Comparison of ENCODE assay signal across 33 cellular contexts in the genomic region with DNA sequence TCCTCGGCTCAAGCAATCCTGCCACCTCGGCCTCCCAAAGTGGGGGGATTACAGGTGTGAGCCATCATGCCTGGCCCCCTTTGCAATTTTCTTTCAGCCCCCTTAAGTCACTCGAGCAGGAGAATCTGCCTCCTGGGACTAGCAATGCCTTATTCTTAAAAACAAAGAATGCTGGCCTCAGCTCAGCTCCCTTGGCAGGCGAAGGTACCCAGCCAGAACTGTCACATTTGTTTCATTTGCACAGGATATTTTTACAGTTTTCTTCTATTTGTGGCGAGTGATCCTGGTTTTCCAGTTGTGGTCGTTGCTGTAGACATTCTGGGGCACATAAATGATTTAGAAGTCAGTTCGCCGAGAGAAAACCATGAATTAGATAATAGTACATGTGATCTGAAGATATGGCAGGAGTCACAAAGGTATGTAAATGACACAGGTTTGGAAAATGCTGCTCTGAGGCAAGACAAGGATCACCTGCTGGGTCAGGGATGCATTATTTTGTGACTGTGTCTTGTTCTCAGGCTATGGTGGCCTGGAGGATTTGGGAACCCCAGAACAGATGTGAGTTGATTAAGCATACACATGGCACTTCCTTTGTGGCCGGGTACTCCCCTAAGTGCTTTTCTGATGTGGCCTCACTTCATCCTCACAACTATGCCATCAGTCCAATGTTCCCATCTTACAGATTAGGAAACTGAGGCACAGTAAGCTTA. TPM values are rescaled to one million over a fixed set of nuclear protein-coding genes. Genes with fewer than 3 reads are reported as not detected.
DNase-seq lines count a peak whose midpoint lies in the region; ATAC-seq, FAIRE-seq and TF ChIP-seq lines count a peak whose summit lies in the region.
"Had no signal": no experiment of that assay in that cellular context is flagged by ENCODE, and none has a peak within 500 bp of the region (broad histone marks: within the 10 kb centered on the region; RNA-seq: fewer than 3 reads in every experiment).

No MANE protein-coding gene starts in this region.

- TF ChIP-seq CTCF in astrocyte (IDR thresholded peaks at IDR 0.05; ENCODE audit: insufficient read depth, low read depth, low read length) (no peak), neural crest cell (conservative IDR thresholded peaks at IDR 0.05) (no peak)

- intact Hi-C loops in activated CD4-positive, alpha-beta T cell treated with anti-CD3 and anti-CD28 coated beads, Interleukin-2, amount 10 ng/mL, durations not matched to agents 24 days and 14 days (cut with micrococcal nuclease) = no loop called here

- H3K27ac Mint-ChIP-seq in astrocyte (ENCODE audit: unreplicated experiment) = peak overlapping the region; percentile 23
- H3K27ac Mint-ChIP-seq in neural crest cell (ENCODE audit: unreplicated experiment) = peak overlapping the region; percentile 83
- no peak overlapping the region for H3K27ac Mint-ChIP-seq in activated CD4-positive, alpha-beta T cell treated with anti-CD3 and anti-CD28 coated beads, Interleukin-2, amount 10 ng/mL, durations not matched to agents 24 days and 14 days
- H3K27ac Mint-ChIP-seq: activated B cell treated with CpG ODN at 0.5 μM for 24 hours; activated naive CD4-positive, alpha-beta T cell treated with anti-CD3 and anti-CD28 coated beads, Interleukin-2, amount 50 U/mL, for 24 hours; activated T-helper 17 cell treated with anti-CD3 and anti-CD28 coated beads, Interleukin-2, amount 50 U/mL, for 72 hours had no signal

- peaks cover 76% of the 10 kb centered on the region for H3K4me1 ChIP-seq in BLaER1
- peaks cover 8% of the 10 kb centered on the region; the same call in 1 of the 2 replicates for H3K4me1 ChIP-seq in HUES48 (ENCODE audit: control insufficient read depth, insufficient read depth, low read length)
- peaks cover 3% of the 10 kb centered on the region for H3K4me1 ChIP-seq in astrocyte (ENCODE audit: insufficient read depth, low read length)

- no peaks in the 10 kb centered on the region for H3K27me3 ChIP-seq in BLaER1
- no peaks in the 10 kb centered on the region for H3K27me3 ChIP-seq in HUES48 (ENCODE audit: control insufficient read depth, insufficient read depth, low read length)
- H3K27me3 ChIP-seq in astrocyte (ENCODE audit: insufficient read depth, low read length) = no peaks in the 10 kb centered on the region

- H3K36me3 ChIP-seq in BLaER1 = no peaks in the 10 kb centered on the region
- H3K36me3 ChIP-seq in HUES48 (ENCODE audit: control insufficient read depth, insufficient read depth, low read length) = no peaks in the 10 kb centered on the region
- no peaks in the 10 kb centered on the region for H3K36me3 ChIP-seq in astrocyte (ENCODE audit: insufficient read depth, low read length)
- H3K36me3 ChIP-seq: heart left ventricle had no signal

- peak overlapping the region; percentile 72 for H3K27ac ChIP-seq in BLaER1
- H3K27ac ChIP-seq in HUES48 (ENCODE audit: low read depth, low read length) = peak overlapping the region; percentile 57
- no peak overlapping the region for H3K27ac ChIP-seq in astrocyte (ENCODE audit: low read depth, low read length)
- H3K27ac ChIP-seq: epithelial cell of prostate, heart left ventricle, KMS-11 had no signal

- DNase-seq in astrocyte (ENCODE audit: low read depth) (no peak), neural crest cell (ENCODE audit: low read depth, low spot score) (no peak)
- no peak for DNase-seq in activated CD4-positive, alpha-beta T cell treated with anti-CD3 and anti-CD28 coated beads, Interleukin-2, amount 10 ng/mL, durations not matched to agents 24 days and 14 days
- DNase-seq: activated B cell treated with CpG ODN at 0.5 μM for 24 hours; activated CD4-positive, alpha-beta T cell treated with anti-CD3 and anti-CD28 coated beads, Interleukin-2, amount 50 U/mL, for 4 hours; activated CD8-positive, alpha-beta memory T cell treated with anti-CD3 and anti-CD28 coated beads, Interleukin-2, amount 50 U/mL, for 48 hours; cerebellar nuclear complex; DMS79 treated with DMSO at 0.1 percent for 48 hours; heart left ventricle; left cardiac atrium; mesenchymal stem cell; NCI-H187; NCI-H226; NCI-H748 treated with DMSO at 0.1 percent for 48 hours; stimulated activated CD4-positive, alpha-beta T cell treated with anti-CD3 and anti-CD28 coated beads, Interleukin-2, amount 100 ng/mL, for 24 hours had no signal

- peak overlapping the region; percentile 45 for H3K4me3 ChIP-seq in BLaER1
- no peak overlapping the region for H3K4me3 ChIP-seq in HUES48 (ENCODE audit: low read depth, low read length)
- no peak overlapping the region for H3K4me3 ChIP-seq in astrocyte (ENCODE audit: insufficient read depth, low read depth, low read length)
- H3K4me3 ChIP-seq: heart left ventricle had no signal

- H3K4me3 Mint-ChIP-seq in astrocyte (ENCODE audit: unreplicated experiment) = no peak overlapping the region
- no peak overlapping the region for H3K4me3 Mint-ChIP-seq in neural crest cell
- no peak overlapping the region for H3K4me3 Mint-ChIP-seq in activated CD4-positive, alpha-beta T cell treated with anti-CD3 and anti-CD28 coated beads, Interleukin-2, amount 10 ng/mL, durations not matched to agents 24 days and 14 days
- H3K4me3 Mint-ChIP-seq: activated B cell treated with CpG ODN at 0.5 μM for 24 hours; activated naive CD4-positive, alpha-beta T cell treated with anti-CD3 and anti-CD28 coated beads, Interleukin-2, amount 50 U/mL, for 24 hours; activated T-helper 17 cell treated with anti-CD3 and anti-CD28 coated beads, Interleukin-2, amount 50 U/mL, for 72 hours had no signal

- H3K9me3 ChIP-seq in BLaER1 = peaks cover 19% of the 10 kb centered on the region; the same call in 1 of the 2 replicates
- no peaks in the 10 kb centered on the region for H3K9me3 ChIP-seq in HUES48 (ENCODE audit: control insufficient read depth, insufficient read depth, low read length)
- no peaks in the 10 kb centered on the region for H3K9me3 ChIP-seq in astrocyte (ENCODE audit: insufficient read depth, low read depth, low read length)

- H3K79me2 ChIP-seq in astrocyte (ENCODE audit: insufficient read depth, low read length) = no peaks in the 10 kb centered on the region

- peaks cover 10% of the 10 kb centered on the region for H3K9me3 Mint-ChIP-seq in astrocyte (ENCODE audit: unreplicated experiment)
- H3K9me3 Mint-ChIP-seq in neural crest cell = no peaks in the 10 kb centered on the region
- H3K9me3 Mint-ChIP-seq in activated CD4-positive, alpha-beta T cell treated with anti-CD3 and anti-CD28 coated beads, Interleukin-2, amount 10 ng/mL, durations not matched to agents 24 days and 14 days = no peaks in the 10 kb centered on the region
- H3K9me3 Mint-ChIP-seq: activated B cell treated with CpG ODN at 0.5 μM for 24 hours; activated naive CD4-positive, alpha-beta T cell treated with anti-CD3 and anti-CD28 coated beads, Interleukin-2, amount 50 U/mL, for 24 hours; activated T-helper 17 cell treated with anti-CD3 and anti-CD28 coated beads, Interleukin-2, amount 50 U/mL, for 72 hours had no signal

- H3K27me3 Mint-ChIP-seq in astrocyte (ENCODE audit: low read depth, unreplicated experiment) (peaks cover 42% of the 10 kb centered on the region), neural crest cell (ENCODE audit: low read depth) (no peaks in the 10 kb centered on the region)
- H3K27me3 Mint-ChIP-seq in activated CD4-positive, alpha-beta T cell treated with anti-CD3 and anti-CD28 coated beads, Interleukin-2, amount 10 ng/mL, durations not matched to agents 24 days and 14 days = peaks cover 19% of the 10 kb centered on the region

- H3K9ac ChIP-seq in BLaER1 (peak overlapping the region; percentile 52; the same call in 1 of the 2 replicates), HUES48 (ENCODE audit: low read depth, low read length) (no peak overlapping the region), astrocyte (ENCODE audit: low read length) (no peak overlapping the region)
- H3K9ac ChIP-seq: KMS-11 had no signal

- no peaks in the 10 kb centered on the region for H3K4me1 Mint-ChIP-seq in astrocyte (ENCODE audit: low read depth, unreplicated experiment)
- peaks cover 4% of the 10 kb centered on the region for H3K4me1 Mint-ChIP-seq in neural crest cell
- H3K4me1 Mint-ChIP-seq in activated CD4-positive, alpha-beta T cell treated with anti-CD3 and anti-CD28 coated beads, Interleukin-2, amount 10 ng/mL, durations not matched to agents 24 days and 14 days = no peaks in the 10 kb centered on the region
- H3K4me1 Mint-ChIP-seq: activated naive CD4-positive, alpha-beta T cell treated with anti-CD3 and anti-CD28 coated beads, Interleukin-2, amount 50 U/mL, for 24 hours; activated T-helper 17 cell treated with anti-CD3 and anti-CD28 coated beads, Interleukin-2, amount 50 U/mL, for 72 hours had no signal

- ATAC-seq in GM21825 (IDR thresholded peaks at IDR 0.05; ENCODE audit: unreplicated experiment) = no peak
- ATAC-seq in GM19463 (IDR thresholded peaks at IDR 0.05; ENCODE audit: unreplicated experiment) = no peak
- no peak for ATAC-seq in HG02884 (IDR thresholded peaks at IDR 0.05; ENCODE audit: unreplicated experiment)
- ATAC-seq: activated T-helper 17 cell treated with anti-CD3 and anti-CD28 coated beads, Interleukin-2, amount 50 U/mL, for 72 hours; heart left ventricle; left cardiac atrium; SK-N-SH treated with all-trans-retinoic acid at 6 μM for 48 hours had no signal

- no peak for FAIRE-seq in astrocyte (lab: Jason Lieb, UNC)
- FAIRE-seq: GM12892, urothelium cell line had no signal

- peak overlapping the region; percentile 88 for H3K4me2 ChIP-seq in BLaER1
- no peak overlapping the region for H3K4me2 ChIP-seq in astrocyte (ENCODE audit: low read length)
- H3K4me2 ChIP-seq: KMS-11 had no signal

- H2AFZ ChIP-seq in astrocyte (ENCODE audit: low read depth, low read length) = no peak overlapping the region

- no peaks in the 10 kb centered on the region for H4K20me1 ChIP-seq in BLaER1
- no peaks in the 10 kb centered on the region for H4K20me1 ChIP-seq in astrocyte (ENCODE audit: insufficient read depth, low read length)

- no peaks in the 10 kb centered on the region for H3K36me3 Mint-ChIP-seq in astrocyte (ENCODE audit: low read depth, unreplicated experiment)
- H3K36me3 Mint-ChIP-seq in neural crest cell (ENCODE audit: low read depth) = no peaks in the 10 kb centered on the region
- no peaks in the 10 kb centered on the region for H3K36me3 Mint-ChIP-seq in activated CD4-positive, alpha-beta T cell treated with anti-CD3 and anti-CD28 coated beads, Interleukin-2, amount 10 ng/mL, durations not matched to agents 24 days and 14 days (ENCODE audit: low read depth)
- H3K36me3 Mint-ChIP-seq: activated naive CD4-positive, alpha-beta T cell treated with anti-CD3 and anti-CD28 coated beads, Interleukin-2, amount 50 U/mL, for 24 hours had no signal

RNA-seq across cellular contexts. Expression of a gene that starts 15.9 kb away (rescaled TPM):
- total RNA-seq in astrocyte (not detected in 2 replicates), neural crest cell (0.21 TPM in 1 of 2 replicates, not detected in the other)
- not detected in 2 replicates for total RNA-seq in activated CD4-positive, alpha-beta T cell treated with anti-CD3 and anti-CD28 coated beads, Interleukin-2, amount 10 ng/mL, durations not matched to agents 24 days and 14 days
- total RNA-seq: A673; activated B cell treated with CpG ODN at 0.5 μM for 24 hours; activated T-helper 17 cell treated with anti-CD3 and anti-CD28 coated beads, Interleukin-2, amount 50 U/mL, for 72 hours; heart left ventricle; left cardiac atrium; myocyte; pulmonary artery endothelial cell; skeletal muscle tissue; subcutaneous adipose tissue; T-helper 2 cell treated with Interferon-gamma antibody and Interleukin-4, amounts not matched to agents 100 ng/mL and 5 ng/mL, for 36 hours had no signal

RNA-seq across cellular contexts. Expression of a gene that starts 51.2 kb away (rescaled TPM):
- total RNA-seq in astrocyte (not detected in 2 replicates), neural crest cell (not detected in 2 replicates)
- total RNA-seq in activated CD4-positive, alpha-beta T cell treated with anti-CD3 and anti-CD28 coated beads, Interleukin-2, amount 10 ng/mL, durations not matched to agents 24 days and 14 days = not detected in 2 replicates
- total RNA-seq: A673; activated B cell treated with CpG ODN at 0.5 μM for 24 hours; activated T-helper 17 cell treated with anti-CD3 and anti-CD28 coated beads, Interleukin-2, amount 50 U/mL, for 72 hours; heart left ventricle; left cardiac atrium; myocyte; pulmonary artery endothelial cell; skeletal muscle tissue; subcutaneous adipose tissue; T-helper 2 cell treated with Interferon-gamma antibody and Interleukin-4, amounts not matched to agents 100 ng/mL and 5 ng/mL, for 36 hours had no signal
